Comparison of ENCODE assay signal across 18 cellular contexts in the genomic region with DNA sequence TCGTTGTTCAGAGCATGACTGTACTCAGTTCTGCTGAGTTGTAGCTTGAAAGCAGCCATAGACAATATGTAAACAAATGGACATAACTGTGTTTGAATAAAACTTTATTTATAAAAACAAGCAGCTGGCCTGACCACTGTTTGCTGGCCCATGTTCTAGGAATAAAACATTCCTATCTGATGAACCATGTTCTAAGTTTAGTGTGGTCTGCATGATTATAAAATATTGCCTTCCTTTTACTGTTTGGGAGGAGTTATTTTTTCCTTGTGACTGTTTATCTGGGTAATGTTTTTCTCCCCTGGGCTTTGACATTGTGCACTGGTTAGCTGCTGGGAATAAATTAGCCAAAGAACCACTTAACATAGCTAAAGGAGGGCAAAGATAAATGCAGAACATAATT. TPM values are rescaled to one million over a fixed set of nuclear protein-coding genes. Genes with fewer than 3 reads are reported as not detected.
DNase-seq lines count a peak whose midpoint lies in the region; ATAC-seq and TF ChIP-seq lines count a peak whose summit lies in the region.
"Had no signal": no experiment of that assay in that cellular context is flagged by ENCODE, and none has a peak within 500 bp of the region (broad histone marks: within the 10 kb centered on the region; RNA-seq: fewer than 3 reads in every experiment).

No MANE protein-coding gene starts in this region.

- H3K4me2 ChIP-seq in fibroblast of lung (ENCODE audit: extremely low read depth, insufficient read depth, low read length) = no peak overlapping the region

- H3K4me3 ChIP-seq in fibroblast of lung (replicated peaks in 1 of 4; ENCODE audit: control extremely low read depth in 1 of 4, insufficient read depth in 1 of 4, low read depth in 3 of 4, low read length in 4 of 4) = no peak overlapping the region
- H3K4me3 ChIP-seq: sigmoid colon had no signal

- no peaks in the 10 kb centered on the region for H4K20me1 ChIP-seq in fibroblast of lung (ENCODE audit: control insufficient read depth, extremely low read depth, insufficient read depth, low read length)

- TF ChIP-seq CTCF in fibroblast of lung (conservative IDR thresholded peaks at IDR 0.05 in 1 of 2, IDR thresholded peaks at IDR 0.05 in 1 of 2; ENCODE audit: low read depth in 1 of 2, low read length in 2 of 2) = no peak

- H3K9me3 ChIP-seq in fibroblast of lung (ENCODE audit: control insufficient read depth, insufficient read depth, low read depth, low read length) = no peaks in the 10 kb centered on the region
- H3K9me3 ChIP-seq: sigmoid colon had no signal

- H2AFZ ChIP-seq in fibroblast of lung (ENCODE audit: low read length) = no peak overlapping the region

- peaks cover 2% of the 10 kb centered on the region for H3K36me3 ChIP-seq in fibroblast of lung (ENCODE audit: control insufficient read depth, insufficient read depth, low read length)

- H3K4me1 ChIP-seq in fibroblast of lung (ENCODE audit: control insufficient read depth, extremely low read depth, insufficient read depth, low read length) = peaks cover 6% of the 10 kb centered on the region

- DNase-seq in EH (ENCODE audit: low read depth) (peak; percentile 77), RPMI7951 (ENCODE audit: low read depth) (peak; percentile 52), fibroblast of lung (ENCODE audit: low read depth in 2 of 2) (peak; percentile 65 to 79), myocyte (ENCODE audit: low read depth) (peak; percentile 84), mucosa of gallbladder (ENCODE audit: low spot score) (no peak)
- no peak for DNase-seq in activated effector memory CD4-positive, alpha-beta T cell treated with Interleukin-2 at 50 U/mL for 16 hours
- DNase-seq: activated CD4-positive, alpha-beta T cell treated with anti-CD3 and anti-CD28 coated beads, Interleukin-2, amount 50 U/mL, for 4 hours; activated effector memory CD4-positive, alpha-beta T cell treated with anti-CD3 and anti-CD28 coated beads, Interleukin-2, amount 50 U/mL, for 16 hours; caudate nucleus; H7; NCI-H524 treated with DMSO at 0.1 percent for 48 hours; RPMI8226; sigmoid colon; substantia nigra; T1000 had no signal

- ATAC-seq in HG03025 (IDR thresholded peaks at IDR 0.05; ENCODE audit: low FRiP score, unreplicated experiment) = no peak
- no peak for ATAC-seq in GM21528 (IDR thresholded peaks at IDR 0.05; ENCODE audit: low FRiP score, unreplicated experiment)

- H3K79me2 ChIP-seq in fibroblast of lung (ENCODE audit: control insufficient read depth, insufficient read depth, low read length) = no peaks in the 10 kb centered on the region

- H3K9ac ChIP-seq in fibroblast of lung (ENCODE audit: insufficient read depth, low read length) = no peak overlapping the region

- H3K27ac ChIP-seq in fibroblast of lung (ENCODE audit: insufficient read depth, low read length) = peak overlapping the region; percentile 11
- H3K27ac ChIP-seq: epithelial cell of prostate had no signal

- no peaks in the 10 kb centered on the region for H3K27me3 ChIP-seq in fibroblast of lung (ENCODE audit: control insufficient read depth, insufficient read depth, low read length)
- H3K27me3 ChIP-seq: sigmoid colon had no signal

RNA-seq across cellular contexts. Expression of a gene that starts 55.1 kb away (rescaled TPM):
- total RNA-seq in RPMI7951 (2014; rRNA removed; shearing (Covaris generic)) = 26.2 and 29.2 TPM in 2 replicates
- total RNA-seq in fibroblast of lung = 22.1 and 32.7 TPM in 2 replicates
- 42.0 and 59.7 TPM in 2 replicates for polyA plus RNA-seq in fibroblast of lung
- 16.3 and 23.6 TPM in 2 replicates for polyA plus RNA-seq in fibroblast of lung (2012)
- 107 and 122 TPM in 2 replicates for polyA minus RNA-seq in fibroblast of lung (ENCODE audit: low replicate concordance)
- total RNA-seq in myocyte = 29.2 and 43.0 TPM in 2 replicates
- 25.9 TPM for polyA plus RNA-seq in myocyte (2012)
- total RNA-seq in mucosa of gallbladder = 53.0 TPM

Comparison
In these comparisons a context has a peak if more than half of its experiments do, and no peak if none do; other contexts are left out.
1. DNase-seq: peak in EH (single experiment), RPMI7951 (single experiment), fibroblast of lung (2 of 2) and myocyte (single experiment); none in activated effector memory CD4-positive, alpha-beta T cell treated with Interleukin-2 at 50 U/mL for 16 hours (single experiment) and mucosa of gallbladder (single experiment).